Comparison of ENCODE assay signal across 27 cellular contexts in genomic region chr16:12330541-12330940, GRCh38.
"Had no signal": no experiment of that assay in that cellular context is flagged by ENCODE, and none has a peak within 500 bp of the region (broad histone marks: within the 10 kb centered on the region; RNA-seq: fewer than 3 reads in every experiment).

No MANE protein-coding gene starts in this region.

- DNase-seq: activated CD4-positive, alpha-beta memory T cell treated with anti-CD3 and anti-CD28 coated beads for 36 hours; activated CD4-positive, alpha-beta T cell treated with anti-CD3 and anti-CD28 coated beads, Interleukin-2, amount 10 ng/mL, durations not matched to agents 24 days and 14 days; activated CD4-positive, CD25-positive, alpha-beta regulatory T cell treated with anti-CD3 and anti-CD28 coated beads, Interleukin-2, amount 50 U/mL, for 72 hours; activated CD8-positive, alpha-beta memory T cell treated with anti-CD3 and anti-CD28 coated beads, Interleukin-2, amount 50 U/mL, for 4 hours; activated effector memory CD4-positive, alpha-beta T cell treated with anti-CD3 and anti-CD28 coated beads, Interleukin-2, amount 50 U/mL, for 16 hours; activated naive CD4-positive, alpha-beta T cell treated with anti-CD3 and anti-CD28 coated beads for 36 hours; activated naive CD8-positive, alpha-beta T cell treated with anti-CD3 and anti-CD28 coated beads for 36 hours; activated T-cell treated with anti-CD3 and anti-CD28 coated beads, Interleukin-2, amount 50 U/mL, for 1 hour; adrenal gland; body of pancreas; cerebellar nuclear complex; colonic mucosa; effector CD8-positive, alpha-beta T cell; islet precursor cell; midbrain; naive thymus-derived CD4-positive, alpha-beta T cell; pancreas; stimulated activated CD4-positive, alpha-beta T cell treated with anti-CD3 and anti-CD28 coated beads, Interleukin-12 subunit alpha, Interleukin-12 subunit beta, amount 100 ng/mL, for 4 hours; stimulated activated CD4-positive, alpha-beta T cell treated with anti-CD3 and anti-CD28 coated beads, Interleukin-4, amount 100 ng/mL, for 1 hour; stomach; T-helper 9 cell had no signal

- H3K4me2 ChIP-seq: hepatocyte had no signal

- H3K4me3 Mint-ChIP-seq: activated CD4-positive, alpha-beta memory T cell treated with anti-CD3 and anti-CD28 coated beads for 36 hours; activated CD4-positive, alpha-beta T cell treated with anti-CD3 and anti-CD28 coated beads, Interleukin-2, amount 10 ng/mL, durations not matched to agents 24 days and 14 days; activated naive CD4-positive, alpha-beta T cell treated with anti-CD3 and anti-CD28 coated beads for 36 hours; activated naive CD8-positive, alpha-beta T cell treated with anti-CD3 and anti-CD28 coated beads for 36 hours; activated T-helper 1 cell treated with anti-CD3 and anti-CD28 coated beads, Interleukin-12 subunit alpha, Interleukin-12 subunit beta, Interleukin-2, Interleukin-4 antibody, amounts not matched to agents 30 ng/mL and 10 ng/mL and 1 ng/mL, durations not matched to agents 14 hours and 24 hours and 36 hours; naive thymus-derived CD4-positive, alpha-beta T cell had no signal

- H3K4me3 ChIP-seq: adrenal gland, body of pancreas, colonic mucosa, hepatocyte, pancreas, prostate gland, stomach, tibial nerve had no signal

- H3K27me3 ChIP-seq: adrenal gland, body of pancreas, colonic mucosa, hepatocyte, pancreas, stomach, tibial nerve had no signal

- H3K9me3 Mint-ChIP-seq: activated CD4-positive, alpha-beta memory T cell treated with anti-CD3 and anti-CD28 coated beads for 36 hours; activated CD4-positive, alpha-beta T cell treated with anti-CD3 and anti-CD28 coated beads, Interleukin-2, amount 10 ng/mL, durations not matched to agents 24 days and 14 days; activated naive CD4-positive, alpha-beta T cell treated with anti-CD3 and anti-CD28 coated beads for 36 hours; activated naive CD8-positive, alpha-beta T cell treated with anti-CD3 and anti-CD28 coated beads for 36 hours; activated T-helper 1 cell treated with anti-CD3 and anti-CD28 coated beads, Interleukin-12 subunit alpha, Interleukin-12 subunit beta, Interleukin-2, Interleukin-4 antibody, amounts not matched to agents 30 ng/mL and 10 ng/mL and 1 ng/mL, durations not matched to agents 14 hours and 24 hours and 36 hours; naive thymus-derived CD4-positive, alpha-beta T cell had no signal

- H3K4me1 ChIP-seq: adrenal gland, body of pancreas, pancreas, prostate gland had no signal

- H3K27ac ChIP-seq: adrenal gland, body of pancreas, colonic mucosa, hepatocyte, pancreas, prostate gland, stomach, tibial nerve had no signal

- H3K79me2 ChIP-seq: hepatocyte had no signal

- H3K27me3 Mint-ChIP-seq: activated CD4-positive, alpha-beta memory T cell treated with anti-CD3 and anti-CD28 coated beads for 36 hours; activated CD4-positive, alpha-beta T cell treated with anti-CD3 and anti-CD28 coated beads, Interleukin-2, amount 10 ng/mL, durations not matched to agents 24 days and 14 days; activated naive CD8-positive, alpha-beta T cell treated with anti-CD3 and anti-CD28 coated beads for 36 hours; naive thymus-derived CD4-positive, alpha-beta T cell had no signal

- H3K4me1 Mint-ChIP-seq: activated CD4-positive, alpha-beta T cell treated with anti-CD3 and anti-CD28 coated beads, Interleukin-2, amount 10 ng/mL, durations not matched to agents 24 days and 14 days had no signal

- H2AFZ ChIP-seq: hepatocyte had no signal

- H3K36me3 Mint-ChIP-seq: activated CD4-positive, alpha-beta memory T cell treated with anti-CD3 and anti-CD28 coated beads for 36 hours had no signal

- FAIRE-seq: endometrium, frontal cortex, pancreas had no signal

- ATAC-seq: body of pancreas; naive thymus-derived CD4-positive, alpha-beta T cell; pancreas had no signal

- H3K9me3 ChIP-seq: adrenal gland, body of pancreas, colonic mucosa, pancreas, prostate gland, stomach, tibial nerve had no signal

- H3K36me3 ChIP-seq: adrenal gland, colonic mucosa, pancreas, prostate gland, stomach had no signal

- H3K27ac Mint-ChIP-seq: activated CD4-positive, alpha-beta memory T cell treated with anti-CD3 and anti-CD28 coated beads for 36 hours; activated CD4-positive, alpha-beta T cell treated with anti-CD3 and anti-CD28 coated beads, Interleukin-2, amount 10 ng/mL, durations not matched to agents 24 days and 14 days; activated naive CD4-positive, alpha-beta T cell treated with anti-CD3 and anti-CD28 coated beads for 36 hours; activated naive CD8-positive, alpha-beta T cell treated with anti-CD3 and anti-CD28 coated beads for 36 hours; activated T-helper 1 cell treated with anti-CD3 and anti-CD28 coated beads, Interleukin-12 subunit alpha, Interleukin-12 subunit beta, Interleukin-2, Interleukin-4 antibody, amounts not matched to agents 30 ng/mL and 10 ng/mL and 1 ng/mL, durations not matched to agents 14 hours and 24 hours and 36 hours; naive thymus-derived CD4-positive, alpha-beta T cell had no signal
